In the genomic region with DNA sequence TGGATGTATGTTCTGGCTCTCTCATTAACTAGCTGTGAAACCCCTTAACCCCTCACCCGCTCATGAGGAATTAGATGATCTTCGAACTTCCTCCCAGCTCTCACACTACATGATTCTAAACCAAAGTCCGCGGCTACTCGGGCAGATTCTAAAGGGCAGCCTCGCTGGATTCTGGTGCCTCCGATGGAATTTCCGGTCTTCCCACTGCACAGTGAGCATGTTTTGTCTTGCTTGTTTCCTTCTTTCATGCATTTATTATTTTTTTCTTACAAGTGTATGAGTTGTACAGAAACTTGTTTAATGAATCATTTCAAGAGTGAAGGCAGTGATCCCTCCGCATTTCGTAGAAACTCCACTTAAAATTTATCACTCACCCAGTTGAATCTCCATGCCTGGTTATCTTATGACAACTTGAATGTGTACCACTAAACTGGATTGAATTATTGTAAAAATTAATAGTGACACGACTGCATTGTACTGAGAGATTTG, we compare ENCODE assay signal across 1 cellular context.
TF ChIP-seq lines count a peak whose summit lies in the region.

No MANE protein-coding gene starts in this region.

TF ChIP-seq in HepG2, 621 proteins besides CTCF, POLR2A, EP300 and RAD21 (continues in another document):
- no peak for TF ChIP-seq ZNF883 (CRISPR knock-in tag; IDR thresholded peaks at IDR 0.05; ENCODE audit: not compliant biosample characterization)
- TF ChIP-seq THAP11 (CRISPR knock-in tag; IDR thresholded peaks at IDR 0.05): 0 out of 2 replicates have a peak, but pooled peaks have one; percentile 24
- TF ChIP-seq, protein P1, sequence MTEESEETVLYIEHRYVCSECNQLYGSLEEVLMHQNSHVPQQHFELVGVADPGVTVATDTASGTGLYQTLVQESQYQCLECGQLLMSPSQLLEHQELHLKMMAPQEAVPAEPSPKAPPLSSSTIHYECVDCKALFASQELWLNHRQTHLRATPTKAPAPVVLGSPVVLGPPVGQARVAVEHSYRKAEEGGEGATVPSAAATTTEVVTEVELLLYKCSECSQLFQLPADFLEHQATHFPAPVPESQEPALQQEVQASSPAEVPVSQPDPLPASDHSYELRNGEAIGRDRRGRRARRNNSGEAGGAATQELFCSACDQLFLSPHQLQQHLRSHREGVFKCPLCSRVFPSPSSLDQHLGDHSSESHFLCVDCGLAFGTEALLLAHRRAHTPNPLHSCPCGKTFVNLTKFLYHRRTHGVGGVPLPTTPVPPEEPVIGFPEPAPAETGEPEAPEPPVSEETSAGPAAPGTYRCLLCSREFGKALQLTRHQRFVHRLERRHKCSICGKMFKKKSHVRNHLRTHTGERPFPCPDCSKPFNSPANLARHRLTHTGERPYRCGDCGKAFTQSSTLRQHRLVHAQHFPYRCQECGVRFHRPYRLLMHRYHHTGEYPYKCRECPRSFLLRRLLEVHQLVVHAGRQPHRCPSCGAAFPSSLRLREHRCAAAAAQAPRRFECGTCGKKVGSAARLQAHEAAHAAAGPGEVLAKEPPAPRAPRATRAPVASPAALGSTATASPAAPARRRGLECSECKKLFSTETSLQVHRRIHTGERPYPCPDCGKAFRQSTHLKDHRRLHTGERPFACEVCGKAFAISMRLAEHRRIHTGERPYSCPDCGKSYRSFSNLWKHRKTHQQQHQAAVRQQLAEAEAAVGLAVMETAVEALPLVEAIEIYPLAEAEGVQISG (CRISPR knock-in tag; IDR thresholded peaks at IDR 0.05): 0 out of 2 replicates have a peak, but pooled peaks have one; percentile 33
- TF ChIP-seq KAT8 (CRISPR knock-in tag; IDR thresholded peaks at IDR 0.05): peak; percentile 58; the same call in 1 of the 2 replicates
- no peak for TF ChIP-seq ZNF773 (CRISPR knock-in tag; IDR thresholded peaks at IDR 0.05; ENCODE audit: borderline replicate concordance)
- TF ChIP-seq GATA4 (IDR thresholded peaks at IDR 0.05; ENCODE audit: borderline replicate concordance, low read depth): peak; percentile 30; the same call in 1 of the 2 replicates
- peak; percentile 74; the same call in 1 of the 2 replicates for TF ChIP-seq DPF2 (CRISPR knock-in tag; IDR thresholded peaks at IDR 0.05; ENCODE audit: borderline replicate concordance, low read depth)
- TF ChIP-seq KDM6A (CRISPR knock-in tag; IDR thresholded peaks at IDR 0.05; ENCODE audit: low read depth): peak; percentile 89
- no peak for TF ChIP-seq GABPA (IDR thresholded peaks at IDR 0.05; ENCODE audit: low read depth, low read length)
- TF ChIP-seq GABPA (CRISPR knock-in tag; IDR thresholded peaks at IDR 0.05; ENCODE audit: low read depth): peak; percentile 82
- TF ChIP-seq, protein P2, sequence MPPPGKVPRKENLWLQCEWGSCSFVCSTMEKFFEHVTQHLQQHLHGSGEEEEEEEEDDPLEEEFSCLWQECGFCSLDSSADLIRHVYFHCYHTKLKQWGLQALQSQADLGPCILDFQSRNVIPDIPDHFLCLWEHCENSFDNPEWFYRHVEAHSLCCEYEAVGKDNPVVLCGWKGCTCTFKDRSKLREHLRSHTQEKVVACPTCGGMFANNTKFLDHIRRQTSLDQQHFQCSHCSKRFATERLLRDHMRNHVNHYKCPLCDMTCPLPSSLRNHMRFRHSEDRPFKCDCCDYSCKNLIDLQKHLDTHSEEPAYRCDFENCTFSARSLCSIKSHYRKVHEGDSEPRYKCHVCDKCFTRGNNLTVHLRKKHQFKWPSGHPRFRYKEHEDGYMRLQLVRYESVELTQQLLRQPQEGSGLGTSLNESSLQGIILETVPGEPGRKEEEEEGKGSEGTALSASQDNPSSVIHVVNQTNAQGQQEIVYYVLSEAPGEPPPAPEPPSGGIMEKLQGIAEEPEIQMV (CRISPR knock-in tag; IDR thresholded peaks at IDR 0.05; ENCODE audit: low read depth): 0 out of 2 replicates have a peak, but pooled peaks have one; percentile 32
- TF ChIP-seq, protein P3, sequence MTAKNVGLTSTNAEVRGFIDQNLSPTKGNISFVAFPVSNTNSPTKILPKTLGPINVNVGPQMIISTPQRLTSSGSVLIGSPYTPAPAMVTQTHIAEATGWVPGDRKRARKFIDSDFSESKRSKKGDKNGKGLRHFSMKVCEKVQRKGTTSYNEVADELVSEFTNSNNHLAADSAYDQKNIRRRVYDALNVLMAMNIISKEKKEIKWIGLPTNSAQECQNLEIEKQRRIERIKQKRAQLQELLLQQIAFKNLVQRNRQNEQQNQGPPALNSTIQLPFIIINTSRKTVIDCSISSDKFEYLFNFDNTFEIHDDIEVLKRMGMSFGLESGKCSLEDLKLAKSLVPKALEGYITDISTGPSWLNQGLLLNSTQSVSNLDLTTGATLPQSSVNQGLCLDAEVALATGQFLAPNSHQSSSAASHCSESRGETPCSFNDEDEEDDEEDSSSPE (CRISPR knock-in tag; IDR thresholded peaks at IDR 0.05): no peak
- TF ChIP-seq ZNF891 (CRISPR knock-in tag; IDR thresholded peaks at IDR 0.05): no peak
- TF ChIP-seq ZNF546 (CRISPR knock-in tag; conservative IDR thresholded peaks at IDR 0.05): no peak
- TF ChIP-seq, protein P4, sequence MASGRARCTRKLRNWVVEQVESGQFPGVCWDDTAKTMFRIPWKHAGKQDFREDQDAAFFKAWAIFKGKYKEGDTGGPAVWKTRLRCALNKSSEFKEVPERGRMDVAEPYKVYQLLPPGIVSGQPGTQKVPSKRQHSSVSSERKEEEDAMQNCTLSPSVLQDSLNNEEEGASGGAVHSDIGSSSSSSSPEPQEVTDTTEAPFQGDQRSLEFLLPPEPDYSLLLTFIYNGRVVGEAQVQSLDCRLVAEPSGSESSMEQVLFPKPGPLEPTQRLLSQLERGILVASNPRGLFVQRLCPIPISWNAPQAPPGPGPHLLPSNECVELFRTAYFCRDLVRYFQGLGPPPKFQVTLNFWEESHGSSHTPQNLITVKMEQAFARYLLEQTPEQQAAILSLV (CRISPR knock-in tag; IDR thresholded peaks at IDR 0.05; ENCODE audit: borderline replicate concordance): no peak
- TF ChIP-seq NFIC (IDR thresholded peaks at IDR 0.05; ENCODE audit: low read length): peak; percentile 71
- no peak for TF ChIP-seq PAF1 (CRISPR knock-in tag; IDR thresholded peaks at IDR 0.05)
- peak; percentile 96; the same call in 1 of the 2 replicates for TF ChIP-seq ZBTB3 (CRISPR knock-in tag; IDR thresholded peaks at IDR 0.05; ENCODE audit: borderline replicate concordance, low read depth)
- TF ChIP-seq, protein P5, sequence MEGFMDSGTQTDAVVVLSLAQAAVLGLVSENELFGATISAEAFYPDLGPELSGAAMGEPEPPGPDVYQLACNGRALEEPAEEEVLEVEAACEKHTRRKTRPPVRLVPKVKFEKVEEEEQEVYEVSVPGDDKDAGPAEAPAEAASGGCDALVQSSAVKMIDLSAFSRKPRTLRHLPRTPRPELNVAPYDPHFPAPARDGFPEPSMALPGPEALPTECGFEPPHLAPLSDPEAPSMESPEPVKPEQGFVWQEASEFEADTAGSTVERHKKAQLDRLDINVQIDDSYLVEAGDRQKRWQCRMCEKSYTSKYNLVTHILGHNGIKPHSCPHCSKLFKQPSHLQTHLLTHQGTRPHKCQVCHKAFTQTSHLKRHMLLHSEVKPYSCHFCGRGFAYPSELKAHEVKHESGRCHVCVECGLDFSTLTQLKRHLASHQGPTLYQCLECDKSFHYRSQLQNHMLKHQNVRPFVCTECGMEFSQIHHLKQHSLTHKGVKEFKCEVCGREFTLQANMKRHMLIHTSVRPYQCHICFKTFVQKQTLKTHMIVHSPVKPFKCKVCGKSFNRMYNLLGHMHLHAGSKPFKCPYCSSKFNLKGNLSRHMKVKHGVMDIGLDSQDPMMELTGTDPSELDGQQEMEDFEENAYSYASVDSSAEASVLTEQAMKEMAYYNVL (CRISPR knock-in tag; IDR thresholded peaks at IDR 0.05; ENCODE audit: borderline replicate concordance): no peak; the same call in 1 of the 2 replicates
- TF ChIP-seq, protein P6, sequence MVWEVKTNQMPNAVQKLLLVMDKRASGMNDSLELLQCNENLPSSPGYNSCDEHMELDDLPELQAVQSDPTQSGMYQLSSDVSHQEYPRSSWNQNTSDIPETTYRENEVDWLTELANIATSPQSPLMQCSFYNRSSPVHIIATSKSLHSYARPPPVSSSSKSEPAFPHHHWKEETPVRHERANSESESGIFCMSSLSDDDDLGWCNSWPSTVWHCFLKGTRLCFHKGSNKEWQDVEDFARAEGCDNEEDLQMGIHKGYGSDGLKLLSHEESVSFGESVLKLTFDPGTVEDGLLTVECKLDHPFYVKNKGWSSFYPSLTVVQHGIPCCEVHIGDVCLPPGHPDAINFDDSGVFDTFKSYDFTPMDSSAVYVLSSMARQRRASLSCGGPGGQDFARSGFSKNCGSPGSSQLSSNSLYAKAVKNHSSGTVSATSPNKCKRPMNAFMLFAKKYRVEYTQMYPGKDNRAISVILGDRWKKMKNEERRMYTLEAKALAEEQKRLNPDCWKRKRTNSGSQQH (CRISPR knock-in tag; IDR thresholded peaks at IDR 0.05; ENCODE audit: low read depth): no peak
- peak; percentile 94 for TF ChIP-seq HNF4A (CRISPR knock-in tag; IDR thresholded peaks at IDR 0.05)
- TF ChIP-seq, protein P7, sequence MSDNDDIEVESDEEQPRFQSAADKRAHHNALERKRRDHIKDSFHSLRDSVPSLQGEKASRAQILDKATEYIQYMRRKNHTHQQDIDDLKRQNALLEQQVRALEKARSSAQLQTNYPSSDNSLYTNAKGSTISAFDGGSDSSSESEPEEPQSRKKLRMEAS (IDR thresholded peaks at IDR 0.05): peak; percentile 56; the same call in 1 of the 2 replicates
- peak; percentile 81; the same call in 1 of the 2 replicates for TF ChIP-seq AHDC1 (CRISPR knock-in tag; IDR thresholded peaks at IDR 0.05; ENCODE audit: borderline replicate concordance)
- TF ChIP-seq, protein P8, sequence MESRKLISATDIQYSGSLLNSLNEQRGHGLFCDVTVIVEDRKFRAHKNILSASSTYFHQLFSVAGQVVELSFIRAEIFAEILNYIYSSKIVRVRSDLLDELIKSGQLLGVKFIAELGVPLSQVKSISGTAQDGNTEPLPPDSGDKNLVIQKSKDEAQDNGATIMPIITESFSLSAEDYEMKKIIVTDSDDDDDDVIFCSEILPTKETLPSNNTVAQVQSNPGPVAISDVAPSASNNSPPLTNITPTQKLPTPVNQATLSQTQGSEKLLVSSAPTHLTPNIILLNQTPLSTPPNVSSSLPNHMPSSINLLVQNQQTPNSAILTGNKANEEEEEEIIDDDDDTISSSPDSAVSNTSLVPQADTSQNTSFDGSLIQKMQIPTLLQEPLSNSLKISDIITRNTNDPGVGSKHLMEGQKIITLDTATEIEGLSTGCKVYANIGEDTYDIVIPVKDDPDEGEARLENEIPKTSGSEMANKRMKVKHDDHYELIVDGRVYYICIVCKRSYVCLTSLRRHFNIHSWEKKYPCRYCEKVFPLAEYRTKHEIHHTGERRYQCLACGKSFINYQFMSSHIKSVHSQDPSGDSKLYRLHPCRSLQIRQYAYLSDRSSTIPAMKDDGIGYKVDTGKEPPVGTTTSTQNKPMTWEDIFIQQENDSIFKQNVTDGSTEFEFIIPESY (CRISPR knock-in tag; IDR thresholded peaks at IDR 0.05): peak; percentile 10; the same call in 1 of the 2 replicates
- peak; percentile 16; the same call in 1 of the 2 replicates for TF ChIP-seq MEIS2 (CRISPR knock-in tag; IDR thresholded peaks at IDR 0.05)
- no peak for TF ChIP-seq MLXIP (CRISPR knock-in tag; IDR thresholded peaks at IDR 0.05; ENCODE audit: borderline replicate concordance)
- peak; percentile 96 for TF ChIP-seq TEAD3 (CRISPR knock-in tag; optimal IDR thresholded peaks at IDR 0.05; ENCODE audit: borderline replicate concordance)
